Comparison of ENCODE assay signal across 11 cellular contexts in genomic region chr1:43360616-43361015, GRCh38. TPM values are rescaled to one million over a fixed set of nuclear protein-coding genes. Genes with fewer than 3 reads are reported as not detected.
DNase-seq lines count a peak whose midpoint lies in the region; ATAC-seq and TF ChIP-seq lines count a peak whose summit lies in the region.
"Had no signal": no experiment of that assay in that cellular context is flagged by ENCODE, and none has a peak within 500 bp of the region (broad histone marks: within the 10 kb centered on the region; RNA-seq: fewer than 3 reads in every experiment).

No MANE protein-coding gene starts in this region.

- H3K14ac ChIP-seq in IMR-90 (replicated peaks; ENCODE audit: low read depth, low read length): no peak overlapping the region

- H3K27me3 Mint-ChIP-seq in activated naive CD8-positive, alpha-beta T cell treated with anti-CD3 and anti-CD28 coated beads, Interleukin-2, amount 50 U/mL, for 24 hours: no peaks in the 10 kb centered on the region
- H3K27me3 Mint-ChIP-seq in natural killer cell treated with Interleukin-12 subunit alpha and Interleukin-12 subunit beta and Interleukin-15 and Interleukin-18, amount 100 ng/mL, for 72 hours: no peaks in the 10 kb centered on the region
- H3K27me3 Mint-ChIP-seq: central memory CD8-positive, alpha-beta T cell had no signal

- no peak for TF ChIP-seq EP300 in esophagus muscularis mucosa (IDR thresholded peaks at IDR 0.05)

- H2AFZ ChIP-seq in DND-41 (ENCODE audit: low read depth, low read length): no peak overlapping the region
- H2AFZ ChIP-seq in IMR-90 (replicated peaks; ENCODE audit: low read length, poor library complexity): no peak overlapping the region

- no peak overlapping the region for H3K4ac ChIP-seq in IMR-90 (ENCODE audit: low read depth, low read length)

- no CpG with 5 or more reads among the region's 4 CpGs for WGBS in IMR-90 (ENCODE audit: extremely low coverage in 2 of 2, insufficient read length in 1 of 2), 2 experiments
- WGBS in esophagus muscularis mucosa: 70% methylated on average over 4 of the region's 4 CpGs

- H3K23ac ChIP-seq in IMR-90 (ENCODE audit: low read depth, low read length): no peak overlapping the region

- in situ Hi-C loops in IMR-90 (cut with MboI; ENCODE audit: low sequenced_read_pairs): no loop called here

- H3K4me3 ChIP-seq in DND-41 (ENCODE audit: low read depth in 1 of 2, low read length in 2 of 2) (peak overlapping the region in 1 of 2 experiments; percentile 85; a peak in 3 of 4 replicates), IMR-90 (ENCODE audit: insufficient read depth, low read depth, low read length) (no peak overlapping the region), esophagus muscularis mucosa (no peak overlapping the region)

- H3K9me1 ChIP-seq in IMR-90 (ENCODE audit: insufficient read depth, low read length): peaks cover 16% of the 10 kb centered on the region; the same call in 1 of the 2 replicates

- H3K4me1 Mint-ChIP-seq in activated naive CD8-positive, alpha-beta T cell treated with anti-CD3 and anti-CD28 coated beads, Interleukin-2, amount 50 U/mL, for 24 hours: peaks cover 49% of the 10 kb centered on the region
- peaks cover 47 to 59% of the 10 kb centered on the region in 2 donors for H3K4me1 Mint-ChIP-seq in natural killer cell treated with Interleukin-12 subunit alpha and Interleukin-12 subunit beta and Interleukin-15 and Interleukin-18, amount 100 ng/mL, for 72 hours (ENCODE audit: low read depth in 2 of 2)

- H3K27me3 ChIP-seq in DND-41 (ENCODE audit: insufficient read depth, low read length, poor library complexity) (no peaks in the 10 kb centered on the region), IMR-90 (ENCODE audit: control insufficient read depth, insufficient read depth, low read length) (no peaks in the 10 kb centered on the region), esophagus muscularis mucosa (no peaks in the 10 kb centered on the region)

- no peak overlapping the region for H2BK15ac ChIP-seq in IMR-90 (ENCODE audit: low read depth, low read length)

- no peak overlapping the region for H3K18ac ChIP-seq in IMR-90 (ENCODE audit: low read depth, low read length)

- H3K9ac ChIP-seq in DND-41 (ENCODE audit: low read depth, low read length) (peak overlapping the region; percentile 86; the same call in 1 of the 2 replicates), IMR-90 (ENCODE audit: low read depth, low read length) (no peak overlapping the region; the same call in 1 of the 2 replicates)

- no peak overlapping the region for H3K56ac ChIP-seq in IMR-90 (ENCODE audit: extremely low read depth, insufficient read depth, low read length)

- H2AK5ac ChIP-seq in IMR-90 (ENCODE audit: low read depth, low read length): no peak overlapping the region

- peaks cover 14 to 54% of the 10 kb centered on the region in 2 experiments; a peak in 3 of 4 replicates for H3K79me1 ChIP-seq in IMR-90 (ENCODE audit: low read depth in 1 of 2, low read length in 2 of 2)

- peak overlapping the region; percentile 54 for H3K27ac Mint-ChIP-seq in activated naive CD8-positive, alpha-beta T cell treated with anti-CD3 and anti-CD28 coated beads, Interleukin-2, amount 50 U/mL, for 24 hours
- peak overlapping the region; percentile 15 to 70 for H3K27ac Mint-ChIP-seq in natural killer cell treated with Interleukin-12 subunit alpha and Interleukin-12 subunit beta and Interleukin-15 and Interleukin-18, amount 100 ng/mL, for 72 hours

- H3K9me3 ChIP-seq in DND-41 (ENCODE audit: insufficient read depth, low read length, severe bottlenecking) (no peaks in the 10 kb centered on the region), IMR-90 (ENCODE audit: control insufficient read depth, insufficient read depth, low read length) (no peaks in the 10 kb centered on the region), esophagus muscularis mucosa (no peaks in the 10 kb centered on the region)

- ATAC-seq in DND-41 (ENCODE audit: insufficient read depth, low read depth) (no peak), IMR-90 (ENCODE audit: low read depth) (no peak), GM19467 (IDR thresholded peaks at IDR 0.05; ENCODE audit: unreplicated experiment) (no peak)
- no peak for ATAC-seq in activated naive CD8-positive, alpha-beta T cell treated with anti-CD3 and anti-CD28 coated beads, Interleukin-2, amount 50 U/mL, for 24 hours
- ATAC-seq in natural killer cell treated with Interleukin-12 subunit alpha and Interleukin-12 subunit beta and Interleukin-15 and Interleukin-18, amount 100 ng/mL, for 72 hours: no peak

- H3K79me2 ChIP-seq in DND-41 (ENCODE audit: insufficient read depth, low read length): peaks cover 44% of the 10 kb centered on the region

- TF ChIP-seq RAD21 in IMR-90 (IDR thresholded peaks at IDR 0.05; ENCODE audit: low read length): no peak

- no peak overlapping the region for H2BK5ac ChIP-seq in IMR-90 (ENCODE audit: low read depth, low read length, poor library complexity, severe bottlenecking)

- H2AK9ac ChIP-seq in IMR-90 (replicated peaks; ENCODE audit: low read depth, low read length, poor library complexity): no peak overlapping the region

- H3K4me1 ChIP-seq in DND-41 (ENCODE audit: insufficient read depth, low read length): peaks cover 40% of the 10 kb centered on the region
- peaks cover 6% of the 10 kb centered on the region; the same call in 1 of the 2 replicates for H3K4me1 ChIP-seq in IMR-90 (ENCODE audit: control insufficient read depth, insufficient read depth, low read length)
- H3K4me1 ChIP-seq in esophagus muscularis mucosa: peaks cover 13 to 25% (median 20%) of the 10 kb centered on the region in 4 donors

- no peak for TF ChIP-seq CTCF in DND-41 (IDR thresholded peaks at IDR 0.05; ENCODE audit: borderline replicate concordance, extremely low read depth, low read length, poor library complexity, severe bottlenecking)
- TF ChIP-seq CTCF in IMR-90 (conservative IDR thresholded peaks at IDR 0.05; ENCODE audit: low read depth, low read length): no peak
- TF ChIP-seq CTCF in esophagus muscularis mucosa (IDR thresholded peaks at IDR 0.05): no peak

- H3K36me3 ChIP-seq in DND-41 (ENCODE audit: insufficient read depth, low read length) (peaks cover 67% of the 10 kb centered on the region), IMR-90 (ENCODE audit: control insufficient read depth, insufficient read depth, low read length) (peaks cover 46% of the 10 kb centered on the region), esophagus muscularis mucosa (peaks cover 30 to 54% (median 50%) of the 10 kb centered on the region in 4 donors)

- peaks cover 20% of the 10 kb centered on the region for H4K20me1 ChIP-seq in DND-41 (ENCODE audit: insufficient read depth, low read length)
- H4K20me1 ChIP-seq in IMR-90 (ENCODE audit: insufficient read depth, low read length): peaks cover 21% of the 10 kb centered on the region; the same call in 1 of the 2 replicates

- POLR2A ChIA-PET in IMR-90 (lab: Charles Lee; ENCODE audit: unreplicated experiment): no interaction called here

- peak overlapping the region; percentile 95 for H3K4me3 Mint-ChIP-seq in activated naive CD8-positive, alpha-beta T cell treated with anti-CD3 and anti-CD28 coated beads, Interleukin-2, amount 50 U/mL, for 24 hours
- peak overlapping the region; percentile 97 for H3K4me3 Mint-ChIP-seq in natural killer cell treated with Interleukin-12 subunit alpha and Interleukin-12 subunit beta and Interleukin-15 and Interleukin-18, amount 100 ng/mL, for 72 hours

- no peak overlapping the region for H4K91ac ChIP-seq in IMR-90 (ENCODE audit: insufficient read depth, low read depth, low read length)

- CTCF ChIA-PET in IMR-90 (lab: Yijun Ruan, JAX): no interaction called here

- H3K27ac ChIP-seq in DND-41 (ENCODE audit: low read length): peak overlapping the region; percentile 97; the same call in 1 of the 2 replicates
- no peak overlapping the region for H3K27ac ChIP-seq in IMR-90 (ENCODE audit: insufficient read depth, low read length)
- H3K27ac ChIP-seq in esophagus muscularis mucosa (replicated peaks in 1 of 4): no peak overlapping the region

- BruUV-seq in IMR-90 (replicated peaks; lab: Mats Ljungman, UMichigan): no TSS peak

- no peak overlapping the region for H2BK120ac ChIP-seq in IMR-90 (ENCODE audit: low read depth, low read length)

- no peaks in the 10 kb centered on the region for H3K9me3 Mint-ChIP-seq in activated naive CD8-positive, alpha-beta T cell treated with anti-CD3 and anti-CD28 coated beads, Interleukin-2, amount 50 U/mL, for 24 hours
- no peaks in the 10 kb centered on the region for H3K9me3 Mint-ChIP-seq in natural killer cell treated with Interleukin-12 subunit alpha and Interleukin-12 subunit beta and Interleukin-15 and Interleukin-18, amount 100 ng/mL, for 72 hours
- H3K9me3 Mint-ChIP-seq: central memory CD8-positive, alpha-beta T cell had no signal

- DNase-seq in DND-41 (no peak), IMR-90 (no peak), germinal center (ENCODE audit: low spot score) (no peak), esophagus muscularis mucosa (ENCODE audit: extremely low spot score) (no peak), OCI-M1 (lab: John Stamatoyannopoulos, UW) (no peak)
- no peak for DNase-seq in activated naive CD8-positive, alpha-beta T cell treated with anti-CD3 and anti-CD28 coated beads, Interleukin-2, amount 50 U/mL, for 24 hours
- DNase-seq in natural killer cell treated with Interleukin-12 subunit alpha and Interleukin-12 subunit beta and Interleukin-15 and Interleukin-18, amount 100 ng/mL, for 72 hours (ENCODE audit: low spot score): no peak
- DNase-seq: NCI-H1048, nucleus accumbens had no signal

- TF ChIP-seq POLR2A in IMR-90 (IDR thresholded peaks at IDR 0.05; ENCODE audit: low read depth, low read length) (no peak), esophagus muscularis mucosa (IDR thresholded peaks at IDR 0.05; ENCODE audit: low read depth) (no peak)

- no peak overlapping the region for H4K8ac ChIP-seq in IMR-90 (ENCODE audit: low read depth in 2 of 2, low read length in 2 of 2)

- peak overlapping the region; percentile 89 for H3K4me2 ChIP-seq in DND-41 (ENCODE audit: insufficient read depth, low read length)
- 0 out of 2 replicates have a peak overlapping the region, but pooled peaks have one; percentile 8 for H3K4me2 ChIP-seq in IMR-90 (ENCODE audit: low read depth, low read length)

- intact Hi-C loops in IMR-90 (cut with micrococcal nuclease): no loop called here
- intact Hi-C loops in esophagus muscularis mucosa (cut with DNase I): no loop called here

- H3K36me3 Mint-ChIP-seq in activated naive CD8-positive, alpha-beta T cell treated with anti-CD3 and anti-CD28 coated beads, Interleukin-2, amount 50 U/mL, for 24 hours (ENCODE audit: low read depth): peaks cover 60% of the 10 kb centered on the region
- peaks cover 22% of the 10 kb centered on the region for H3K36me3 Mint-ChIP-seq in natural killer cell treated with Interleukin-12 subunit alpha and Interleukin-12 subunit beta and Interleukin-15 and Interleukin-18, amount 100 ng/mL, for 72 hours

- H4K5ac ChIP-seq in IMR-90 (ENCODE audit: low read depth, low read length): no peak overlapping the region

- no peak overlapping the region for H2BK20ac ChIP-seq in IMR-90 (ENCODE audit: low read depth, low read length)

- dilution Hi-C loops in IMR-90 (cut with HindIII; ENCODE audit: low sequenced_read_pairs, unreplicated experiment): no loop called here

RNA-seq across cellular contexts. Expression of gene CDC20, which starts 1.8 kb away (rescaled TPM):
- total RNA-seq in IMR-90 (2012; rRNA removed) (78.0 and 103 TPM in 2 replicates), esophagus muscularis mucosa (1 to 10 TPM in 1 of 4 donors, under 1 TPM in 1, not detected in 2; 0.42 to 1.7 TPM)
- 107 and 115 TPM in 2 replicates for polyA plus RNA-seq in IMR-90 (2012; rRNA removed)
- polyA plus RNA-seq in IMR-90 (2012; cell fraction: cytosol; rRNA removed): 75.5 and 90.0 TPM in 2 replicates
- 26.3 and 75.6 TPM in 2 replicates for polyA plus RNA-seq in IMR-90 (2012; cell fraction: nucleus; rRNA removed; ENCODE audit: low replicate concordance)
- total RNA-seq in natural killer cell treated with Interleukin-12 subunit alpha and Interleukin-12 subunit beta and Interleukin-15 and Interleukin-18, amount 100 ng/mL, for 72 hours: 100 to 1,000 TPM in 1 of 2 donors, 10 to 100 TPM in 1; 98.7 to 152 TPM

RNA-seq across cellular contexts. Expression of gene ELOVL1, which starts 7.2 kb away (rescaled TPM):
- total RNA-seq in IMR-90 (2012; rRNA removed) (66.4 and 88.9 TPM in 2 replicates), esophagus muscularis mucosa (10 to 100 TPM; 25.7 to 63.2 (median 49.1) TPM)
- polyA plus RNA-seq in IMR-90 (2012; rRNA removed): 203 and 211 TPM in 2 replicates
- polyA plus RNA-seq in IMR-90 (2012; cell fraction: cytosol; rRNA removed): 94.1 and 171 TPM in 2 replicates
- polyA plus RNA-seq in IMR-90 (2012; cell fraction: nucleus; rRNA removed; ENCODE audit: low replicate concordance): 140 and 158 TPM in 2 replicates
- total RNA-seq in natural killer cell treated with Interleukin-12 subunit alpha and Interleukin-12 subunit beta and Interleukin-15 and Interleukin-18, amount 100 ng/mL, for 72 hours: 100 to 1,000 TPM; 101 to 108 TPM

RNA-seq across cellular contexts. Expression of gene MPL, which starts 23.0 kb away (rescaled TPM):
- not detected in 2 replicates for total RNA-seq in IMR-90 (2012; rRNA removed)
- polyA plus RNA-seq in IMR-90 (2012; rRNA removed): 0.12 TPM in 1 of 2 replicates, not detected in the other
- 0.02 TPM in 1 of 2 replicates, not detected in the other for polyA plus RNA-seq in IMR-90 (2012; cell fraction: cytosol; rRNA removed)
- not detected in 2 replicates for polyA plus RNA-seq in IMR-90 (2012; cell fraction: nucleus; rRNA removed; ENCODE audit: low replicate concordance)
- not detected for total RNA-seq in natural killer cell treated with Interleukin-12 subunit alpha and Interleukin-12 subunit beta and Interleukin-15 and Interleukin-18, amount 100 ng/mL, for 72 hours
- total RNA-seq in esophagus muscularis mucosa: under 1 TPM in 2 of 4 donors, not detected in 2; 0.13 to 0.63 TPM

RNA-seq across cellular contexts. Expression of gene MED8, which starts 29.0 kb away (rescaled TPM):
- total RNA-seq in IMR-90 (2012; rRNA removed) (114 and 120 TPM in 2 replicates), esophagus muscularis mucosa (10 to 100 TPM; 27.6 to 34.1 (median 32.0) TPM)
- polyA plus RNA-seq in IMR-90 (2012; rRNA removed): 53.7 and 61.1 TPM in 2 replicates
- 35.0 and 38.5 TPM in 2 replicates for polyA plus RNA-seq in IMR-90 (2012; cell fraction: cytosol; rRNA removed)
- 37.4 and 89.5 TPM in 2 replicates for polyA plus RNA-seq in IMR-90 (2012; cell fraction: nucleus; rRNA removed; ENCODE audit: low replicate concordance)
- total RNA-seq in natural killer cell treated with Interleukin-12 subunit alpha and Interleukin-12 subunit beta and Interleukin-15 and Interleukin-18, amount 100 ng/mL, for 72 hours: 10 to 100 TPM; 42.6 to 57.9 TPM

RNA-seq across cellular contexts. Expression of gene SZT2, which starts 29.1 kb away (rescaled TPM):
- total RNA-seq in IMR-90 (2012; rRNA removed) (9.5 and 9.7 TPM in 2 replicates), esophagus muscularis mucosa (10 to 100 TPM; 25.2 to 45.9 (median 31.3) TPM)
- 14.3 and 15.7 TPM in 2 replicates for polyA plus RNA-seq in IMR-90 (2012; rRNA removed)
- 5.1 and 7.2 TPM in 2 replicates for polyA plus RNA-seq in IMR-90 (2012; cell fraction: cytosol; rRNA removed)
- 42.3 and 80.6 TPM in 2 replicates for polyA plus RNA-seq in IMR-90 (2012; cell fraction: nucleus; rRNA removed; ENCODE audit: low replicate concordance)
- total RNA-seq in natural killer cell treated with Interleukin-12 subunit alpha and Interleukin-12 subunit beta and Interleukin-15 and Interleukin-18, amount 100 ng/mL, for 72 hours: 100 to 1,000 TPM in 1 of 2 donors, 10 to 100 TPM in 1; 73.3 to 119 TPM

Comparison
In these comparisons a context has a peak if more than half of its experiments do, and no peak if none do; other contexts are left out.
1. RNA of gene CDC20, which starts 1.8 kb away (total RNA-seq): 98.7 to 152 TPM in natural killer cell treated with Interleukin-12 subunit alpha and Interleukin-12 subunit beta and Interleukin-15 and Interleukin-18, amount 100 ng/mL, for 72 hours and 78.0 to 103 TPM in IMR-90; 0.42 to 1.7 TPM in esophagus muscularis mucosa; every median in the first group is over 10 times any median in the second.